In genomic region chr20:25282796-25283195, GRCh38 we compare ENCODE assay signal across 17 cellular contexts. TPM values are rescaled to one million over a fixed set of nuclear protein-coding genes. Genes with fewer than 3 reads are reported as not detected.
DNase-seq lines count a peak whose midpoint lies in the region; ATAC-seq, FAIRE-seq and TF ChIP-seq lines count a peak whose summit lies in the region.
"Had no signal": no experiment of that assay in that cellular context is flagged by ENCODE, and none has a peak within 500 bp of the region (broad histone marks: within the 10 kb centered on the region; RNA-seq: fewer than 3 reads in every experiment).

No MANE protein-coding gene starts in this region.

- TF ChIP-seq CTCF in left ventricle myocardium inferior (IDR thresholded peaks at IDR 0.05; ENCODE audit: borderline replicate concordance), result no peak
- TF ChIP-seq CTCF in VCaP (conservative IDR thresholded peaks at IDR 0.05), result no peak
- no peak for TF ChIP-seq CTCF in kidney (IDR thresholded peaks at IDR 0.05; ENCODE audit: borderline replicate concordance, extremely low read depth, insufficient read depth)

- intact Hi-C loops in cardiac septum (cut with DNase I), result no loop called here
- intact Hi-C loops in left ventricle myocardium inferior (cut with micrococcal nuclease), result no loop called here
- intact Hi-C loops in kidney (cut with DNase I), result no loop called here

- H3K9me3 ChIP-seq in left ventricle myocardium inferior (replicated peaks), result no peaks in the 10 kb centered on the region
- no peaks in the 10 kb centered on the region for H3K9me3 ChIP-seq in kidney (ENCODE audit: control insufficient read depth in 1 of 2, low read length in 2 of 2)
- H3K9me3 ChIP-seq: psoas muscle, thoracic aorta had no signal

- H3K27me3 ChIP-seq in left ventricle myocardium inferior (ENCODE audit: low read depth), result no peaks in the 10 kb centered on the region

- peak overlapping the region; percentile 75 for H3K27ac Mint-ChIP-seq in stimulated activated memory B cell treated with anti-CD40 and anti-IgM and Interleukin-4, amounts not matched to agents 10 μg/mL and 1 μg/mL and 100 μg/mL, for 72 hours

- H3K4me3 ChIP-seq in left ventricle myocardium inferior (no peak overlapping the region), kidney (ENCODE audit: low read length in 2 of 2) (no peak overlapping the region)
- H3K4me3 ChIP-seq: psoas muscle, thoracic aorta had no signal

- H3K36me3 ChIP-seq in left ventricle myocardium inferior (peaks cover 100% of the 10 kb centered on the region), kidney (ENCODE audit: control insufficient read depth in 1 of 2, insufficient read depth in 2 of 2, low read length in 2 of 2) (peaks cover 14 to 35% of the 10 kb centered on the region in 2 donors)

- H3K9me3 Mint-ChIP-seq in stimulated activated memory B cell treated with anti-CD40 and anti-IgM and Interleukin-4, amounts not matched to agents 10 μg/mL and 1 μg/mL and 100 μg/mL, for 72 hours, result no peaks in the 10 kb centered on the region
- H3K9me3 Mint-ChIP-seq: activated B cell treated with CpG ODN at 0.5 μM for 24 hours had no signal

- H3K4me1 Mint-ChIP-seq in stimulated activated memory B cell treated with anti-CD40 and anti-IgM and Interleukin-4, amounts not matched to agents 10 μg/mL and 1 μg/mL and 100 μg/mL, for 72 hours, result peaks cover 32% of the 10 kb centered on the region

- ATAC-seq in stimulated activated memory B cell treated with anti-CD40 and anti-IgM and Interleukin-4, amounts not matched to agents 10 μg/mL and 1 μg/mL and 100 μg/mL, for 72 hours, result no peak
- ATAC-seq: SK-N-SH treated with all-trans-retinoic acid at 6 μM for 48 hours had no signal

- peaks cover 64% of the 10 kb centered on the region for H3K36me3 Mint-ChIP-seq in stimulated activated memory B cell treated with anti-CD40 and anti-IgM and Interleukin-4, amounts not matched to agents 10 μg/mL and 1 μg/mL and 100 μg/mL, for 72 hours

- H3K27ac ChIP-seq in left ventricle myocardium inferior (replicated peaks) (no peak overlapping the region), VCaP (peak overlapping the region; percentile 94; the same call in 1 of the 2 replicates), kidney (ENCODE audit: low read depth in 2 of 2, low read length in 2 of 2) (no peak overlapping the region)
- H3K27ac ChIP-seq: psoas muscle, thoracic aorta had no signal

- peak; percentile 68 for DNase-seq in cardiac septum (ENCODE audit: low spot score)
- no peak for DNase-seq in left ventricle myocardium inferior
- peak; percentile 48 for DNase-seq in kidney
- DNase-seq in medulla oblongata (ENCODE audit: extremely low spot score), result no peak
- DNase-seq in DMS153 (lab: John Stamatoyannopoulos, UW), result no peak
- no peak for DNase-seq in NCI-H524 (lab: John Stamatoyannopoulos, UW)
- DNase-seq: activated T-cell treated with anti-CD3 and anti-CD28 coated beads for 4 hours, DND-41, midbrain, NCI-H1105 had no signal

- H3K4me1 ChIP-seq in left ventricle myocardium inferior (peaks cover 23% of the 10 kb centered on the region), kidney (ENCODE audit: control insufficient read depth in 1 of 2, insufficient read depth in 1 of 2, low read depth in 1 of 2, low read length in 2 of 2) (peaks cover 0 to 8% of the 10 kb centered on the region in 2 donors)

- no peak overlapping the region for H3K9ac ChIP-seq in kidney (ENCODE audit: low read length in 2 of 2)

- FAIRE-seq in kidney (lab: Jason Lieb, UNC), result no peak
- FAIRE-seq: H1 had no signal

- no peaks in the 10 kb centered on the region for H3K27me3 Mint-ChIP-seq in stimulated activated memory B cell treated with anti-CD40 and anti-IgM and Interleukin-4, amounts not matched to agents 10 μg/mL and 1 μg/mL and 100 μg/mL, for 72 hours
- H3K27me3 Mint-ChIP-seq: activated B cell treated with CpG ODN at 0.5 μM for 24 hours had no signal

- H3K4me3 Mint-ChIP-seq in stimulated activated memory B cell treated with anti-CD40 and anti-IgM and Interleukin-4, amounts not matched to agents 10 μg/mL and 1 μg/mL and 100 μg/mL, for 72 hours, result peak overlapping the region; percentile 43
- H3K4me3 Mint-ChIP-seq: activated B cell treated with CpG ODN at 0.5 μM for 24 hours had no signal

RNA-seq across cellular contexts. Expression of gene PYGB, which starts 34.9 kb away (rescaled TPM):
- total RNA-seq in cardiac septum (386 TPM), left ventricle myocardium inferior (218 TPM), kidney (176 TPM)
- 50.9 TPM for polyA plus RNA-seq in kidney (ENCODE audit: insufficient read depth, low read depth, low replicate concordance)

Comparison
In these comparisons a context has a peak if more than half of its experiments do, and no peak if none do; other contexts are left out.
1. DNase-seq: peak in cardiac septum (single experiment) and kidney (single experiment); none in left ventricle myocardium inferior (single experiment), medulla oblongata (single experiment), DMS153 (single experiment) and NCI-H524 (0 of 2).